In the genomic region with DNA sequence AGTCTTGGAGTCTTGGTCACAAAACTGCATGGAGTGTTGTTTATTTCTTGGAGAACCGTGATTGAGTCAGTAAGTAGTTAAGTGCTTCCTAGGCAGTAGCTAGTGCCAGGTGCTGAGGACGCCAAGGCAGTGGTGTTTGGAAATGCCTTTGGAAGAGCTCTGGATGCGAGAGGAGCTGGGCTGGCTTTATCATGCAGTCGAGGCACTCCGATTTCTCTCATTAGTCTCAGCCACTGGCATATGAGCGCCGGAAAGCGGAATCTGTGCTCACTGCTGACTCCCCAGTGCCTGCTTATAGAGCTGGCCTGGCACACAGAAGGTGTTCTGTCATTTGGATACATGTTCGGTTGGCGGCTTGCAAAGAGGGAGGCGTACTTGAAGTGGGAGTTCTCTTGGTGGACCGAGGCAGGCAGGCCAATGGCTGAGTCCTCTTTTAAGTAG, we compare ENCODE assay signal across 16 cellular contexts. TPM values are rescaled to one million over a fixed set of nuclear protein-coding genes. Genes with fewer than 3 reads are reported as not detected.
DNase-seq lines count a peak whose midpoint lies in the region; ATAC-seq and TF ChIP-seq lines count a peak whose summit lies in the region.
"Had no signal": no experiment of that assay in that cellular context is flagged by ENCODE, and none has a peak within 500 bp of the region (broad histone marks: within the 10 kb centered on the region; RNA-seq: fewer than 3 reads in every experiment).

No MANE protein-coding gene starts in this region.

- H3K27ac Mint-ChIP-seq in activated CD4-positive, alpha-beta memory T cell treated with anti-CD3 and anti-CD28 coated beads, Interleukin-2, amount 10 ng/mL, durations not matched to agents 7 days and 5 days = peak overlapping the region; percentile 28
- H3K27ac Mint-ChIP-seq in activated CD4-positive, alpha-beta memory T cell treated with anti-CD3 and anti-CD28 coated beads for 36 hours = no peak overlapping the region
- peak overlapping the region; percentile 69 to 94 for H3K27ac Mint-ChIP-seq in effector memory CD8-positive, alpha-beta T cell
- H3K27ac Mint-ChIP-seq in naive thymus-derived CD4-positive, alpha-beta T cell = no peak overlapping the region

- H3K27ac ChIP-seq in mucosa of rectum (ENCODE audit: low read depth in 2 of 2, low read length in 2 of 2) (peak overlapping the region; percentile 42 to 50), uterus (peak overlapping the region; percentile 62 to 66)
- no peak overlapping the region for H3K27ac ChIP-seq in naive thymus-derived CD4-positive, alpha-beta T cell (ENCODE audit: low read depth, low read length)
- H3K27ac ChIP-seq: A549, adrenal gland, WERI-Rb-1 had no signal

- no peak for ATAC-seq in effector memory CD8-positive, alpha-beta T cell (replicated peaks)
- ATAC-seq in naive thymus-derived CD4-positive, alpha-beta T cell = no peak
- ATAC-seq: A549, mucosa of descending colon had no signal

- H3K27me3 ChIP-seq in mucosa of rectum (ENCODE audit: control insufficient read depth in 2 of 2, insufficient read depth in 2 of 2, low read length in 2 of 2) (no peaks in the 10 kb centered on the region), uterus (no peaks in the 10 kb centered on the region)
- no peaks in the 10 kb centered on the region for H3K27me3 ChIP-seq in naive thymus-derived CD4-positive, alpha-beta T cell (ENCODE audit: control insufficient read depth in 2 of 2, insufficient read depth in 2 of 2, low read length in 2 of 2)
- H3K27me3 ChIP-seq: adrenal gland had no signal

- H3K4me1 Mint-ChIP-seq in activated CD4-positive, alpha-beta memory T cell treated with anti-CD3 and anti-CD28 coated beads, Interleukin-2, amount 10 ng/mL, durations not matched to agents 7 days and 5 days = peaks cover 76% of the 10 kb centered on the region
- peaks cover 71% of the 10 kb centered on the region for H3K4me1 Mint-ChIP-seq in activated CD4-positive, alpha-beta memory T cell treated with anti-CD3 and anti-CD28 coated beads for 36 hours (ENCODE audit: low read depth)
- peaks cover 71% of the 10 kb centered on the region in 2 donors for H3K4me1 Mint-ChIP-seq in effector memory CD8-positive, alpha-beta T cell (ENCODE audit: low read depth in 2 of 2)
- H3K4me1 Mint-ChIP-seq in naive thymus-derived CD4-positive, alpha-beta T cell = peaks cover 28 to 68% (median 49%) of the 10 kb centered on the region in 7 donors

- intact Hi-C loops in activated CD4-positive, alpha-beta memory T cell treated with anti-CD3 and anti-CD28 coated beads for 36 hours (cut with micrococcal nuclease) = loop anchor here (10.0 kb wide), 2 partner anchors 315 to 1235 kb away; a partner anchor contains a TSS
- intact Hi-C loops in uterus (cut with DNase I; ENCODE audit: low total_unique reads) = no loop called here
- intact Hi-C loops in naive thymus-derived CD4-positive, alpha-beta T cell (cut with micrococcal nuclease) = loop anchor here (5.0 to 10.0 kb wide), 8 partner anchors 97 to 1533 kb away; a partner anchor contains a TSS

- no peak for TF ChIP-seq POLR2A in uterus (IDR thresholded peaks at IDR 0.05)

- H3K36me3 ChIP-seq in mucosa of rectum (ENCODE audit: control insufficient read depth in 2 of 2, insufficient read depth in 2 of 2, low read length in 2 of 2) = no peaks in the 10 kb centered on the region
- H3K36me3 ChIP-seq in uterus = no peaks in the 10 kb centered on the region
- H3K36me3 ChIP-seq in naive thymus-derived CD4-positive, alpha-beta T cell (ENCODE audit: control insufficient read depth in 2 of 3, insufficient read depth in 3 of 3, low read length in 3 of 3) = no peaks in the 10 kb centered on the region
- H3K36me3 ChIP-seq: adrenal gland, WERI-Rb-1 had no signal

- POLR2A ChIA-PET in activated CD4-positive, alpha-beta memory T cell treated with anti-CD3 and anti-CD28 coated beads, Interleukin-2, amount 10 ng/mL, durations not matched to agents 7 days and 5 days (lab: Charles Lee) = interaction anchor here (1.0 to 20.6 kb wide), 4 partner anchors 14 to 47 kb away, joined by 3 to 512 read pairs (median 3); no protein-coding TSS in a partner anchor
- POLR2A ChIA-PET in activated CD4-positive, alpha-beta memory T cell treated with anti-CD3 and anti-CD28 coated beads for 36 hours (lab: Charles Lee) = interaction anchor here (1.1 to 1.7 kb wide), 2 partner anchors 9 to 49 kb away, joined by 3 to 5 read pairs; no protein-coding TSS in a partner anchor
- POLR2A ChIA-PET in naive thymus-derived CD4-positive, alpha-beta T cell (lab: Charles Lee) = interaction anchor here (1.0 to 4.3 kb wide), 2 partner anchors 17 to 47 kb away, joined by 3 to 42 read pairs; no protein-coding TSS in a partner anchor

- CTCF ChIA-PET in activated CD4-positive, alpha-beta memory T cell treated with anti-CD3 and anti-CD28 coated beads, Interleukin-2, amount 10 ng/mL, durations not matched to agents 7 days and 5 days (lab: Charles Lee) = interaction anchor here (0.9 to 4.7 kb wide), 5 partner anchors 23 to 149 kb away, joined by 3 to 66 read pairs (median 3); no protein-coding TSS in a partner anchor
- CTCF ChIA-PET in activated CD4-positive, alpha-beta memory T cell treated with anti-CD3 and anti-CD28 coated beads for 36 hours (lab: Charles Lee) = interaction anchor here (1.1 kb wide), 2 partner anchors 46 to 75 kb away, joined by 3 read pairs; no protein-coding TSS in a partner anchor
- CTCF ChIA-PET in naive thymus-derived CD4-positive, alpha-beta T cell (lab: Charles Lee) = interaction anchor here (0.8 kb wide), 1 partner anchor 841 kb away, joined by 5 read pairs; no protein-coding TSS in a partner anchor

- no peak for TF ChIP-seq CTCF in uterus (IDR thresholded peaks at IDR 0.05)
- no peak for TF ChIP-seq CTCF in GM13976 (IDR thresholded peaks at IDR 0.05; ENCODE audit: borderline replicate concordance, control extremely low read depth, extremely low read depth, insufficient read depth, missing control alignments)

- H3K4me3 Mint-ChIP-seq in activated CD4-positive, alpha-beta memory T cell treated with anti-CD3 and anti-CD28 coated beads, Interleukin-2, amount 10 ng/mL, durations not matched to agents 7 days and 5 days = peak overlapping the region; percentile 37
- H3K4me3 Mint-ChIP-seq in activated CD4-positive, alpha-beta memory T cell treated with anti-CD3 and anti-CD28 coated beads for 36 hours = no peak overlapping the region
- peak overlapping the region; percentile 96 to 97 for H3K4me3 Mint-ChIP-seq in effector memory CD8-positive, alpha-beta T cell
- H3K4me3 Mint-ChIP-seq in naive thymus-derived CD4-positive, alpha-beta T cell = no peak overlapping the region

- in situ Hi-C loops in GM13976 (cut with MboI; ENCODE audit: low sequenced_read_pairs, unreplicated experiment) = no loop called here

- H3K9me3 ChIP-seq in mucosa of rectum (ENCODE audit: control insufficient read depth in 2 of 2, low read length in 2 of 2) = no peaks in the 10 kb centered on the region
- no peaks in the 10 kb centered on the region for H3K9me3 ChIP-seq in uterus
- no peaks in the 10 kb centered on the region for H3K9me3 ChIP-seq in naive thymus-derived CD4-positive, alpha-beta T cell (ENCODE audit: control insufficient read depth in 2 of 3, low read length in 3 of 3)
- H3K9me3 ChIP-seq: A549, adrenal gland, mucosa of descending colon had no signal

- H3K4me1 ChIP-seq in mucosa of rectum (ENCODE audit: control insufficient read depth in 2 of 2, insufficient read depth in 2 of 2, low read length in 2 of 2) (peaks cover 44 to 53% of the 10 kb centered on the region in 2 donors), uterus (peaks cover 0 to 4% of the 10 kb centered on the region in 2 donors)
- H3K4me1 ChIP-seq in naive thymus-derived CD4-positive, alpha-beta T cell (ENCODE audit: control insufficient read depth in 2 of 2, insufficient read depth in 2 of 2, low read length in 2 of 2) = peaks cover 20 to 54% of the 10 kb centered on the region in 2 donors

- no peaks in the 10 kb centered on the region for H3K9me3 Mint-ChIP-seq in activated CD4-positive, alpha-beta memory T cell treated with anti-CD3 and anti-CD28 coated beads, Interleukin-2, amount 10 ng/mL, durations not matched to agents 7 days and 5 days
- no peaks in the 10 kb centered on the region for H3K9me3 Mint-ChIP-seq in activated CD4-positive, alpha-beta memory T cell treated with anti-CD3 and anti-CD28 coated beads for 36 hours
- no peaks in the 10 kb centered on the region for H3K9me3 Mint-ChIP-seq in effector memory CD8-positive, alpha-beta T cell
- H3K9me3 Mint-ChIP-seq in naive thymus-derived CD4-positive, alpha-beta T cell = no peaks in the 10 kb centered on the region

- DNase-seq in activated CD4-positive, alpha-beta memory T cell treated with anti-CD3 and anti-CD28 coated beads, Interleukin-2, amount 10 ng/mL, durations not matched to agents 7 days and 5 days = no peak
- DNase-seq in activated CD4-positive, alpha-beta memory T cell treated with anti-CD3 and anti-CD28 coated beads for 36 hours = no peak
- no peak for DNase-seq in effector memory CD8-positive, alpha-beta T cell
- peak; percentile 55 to 62 for DNase-seq in uterus
- DNase-seq in naive thymus-derived CD4-positive, alpha-beta T cell = no peak
- no peak for DNase-seq in HPDE6-E6E7 (ENCODE audit: extremely low spot score)
- no peak for DNase-seq in GM13976 (ENCODE audit: low spot score)
- DNase-seq: activated T-cell treated with anti-CD3 and anti-CD28 coated beads, Interleukin-2, amount 50 U/mL, for 1 hour; adrenal gland; mucosa of descending colon; NCI-H1694 treated with DMSO at 0.1 percent for 48 hours; NCI-H69; SHP77 treated with DMSO at 0.1 percent for 48 hours; WERI-Rb-1 had no signal

- peaks cover 3% of the 10 kb centered on the region for H3K27me3 Mint-ChIP-seq in activated CD4-positive, alpha-beta memory T cell treated with anti-CD3 and anti-CD28 coated beads, Interleukin-2, amount 10 ng/mL, durations not matched to agents 7 days and 5 days
- no peaks in the 10 kb centered on the region for H3K27me3 Mint-ChIP-seq in activated CD4-positive, alpha-beta memory T cell treated with anti-CD3 and anti-CD28 coated beads for 36 hours
- no peaks in the 10 kb centered on the region for H3K27me3 Mint-ChIP-seq in effector memory CD8-positive, alpha-beta T cell
- peaks cover 0 to 13% (median 0%) of the 10 kb centered on the region in 5 donors for H3K27me3 Mint-ChIP-seq in naive thymus-derived CD4-positive, alpha-beta T cell

- H3K9ac ChIP-seq in mucosa of rectum (ENCODE audit: low read depth in 1 of 2, low read length in 2 of 2) = peak overlapping the region; percentile 29 to 47

- peaks cover 72% of the 10 kb centered on the region for H3K36me3 Mint-ChIP-seq in activated CD4-positive, alpha-beta memory T cell treated with anti-CD3 and anti-CD28 coated beads, Interleukin-2, amount 10 ng/mL, durations not matched to agents 7 days and 5 days (ENCODE audit: low read depth)
- peaks cover 19% of the 10 kb centered on the region for H3K36me3 Mint-ChIP-seq in activated CD4-positive, alpha-beta memory T cell treated with anti-CD3 and anti-CD28 coated beads for 36 hours
- H3K36me3 Mint-ChIP-seq in effector memory CD8-positive, alpha-beta T cell (ENCODE audit: insufficient read depth) = peaks cover 93% of the 10 kb centered on the region
- H3K36me3 Mint-ChIP-seq in naive thymus-derived CD4-positive, alpha-beta T cell = peaks cover 3 to 31% (median 15%) of the 10 kb centered on the region in 5 donors

- H3K4me3 ChIP-seq in mucosa of rectum (ENCODE audit: low read length in 2 of 2) (peak overlapping the region; percentile 83 to 89), uterus (peak overlapping the region in 1 of 2 donors; percentile 4)
- no peak overlapping the region for H3K4me3 ChIP-seq in naive thymus-derived CD4-positive, alpha-beta T cell (ENCODE audit: low read length)
- H3K4me3 ChIP-seq: A549, adrenal gland, mucosa of descending colon had no signal

RNA-seq across cellular contexts. Expression of a gene that starts 3.6 kb away (rescaled TPM):
- 10 to 100 TPM; 64.5 to 66.1 TPM for total RNA-seq in activated CD4-positive, alpha-beta memory T cell treated with anti-CD3 and anti-CD28 coated beads, Interleukin-2, amount 10 ng/mL, durations not matched to agents 7 days and 5 days
- 10 to 100 TPM; 13.8 to 14.0 TPM for total RNA-seq in activated CD4-positive, alpha-beta memory T cell treated with anti-CD3 and anti-CD28 coated beads for 36 hours
- total RNA-seq in uterus = 10 to 100 TPM in 1 of 4 donors, 1 to 10 TPM in 3; 2.3 to 22.1 (median 5.1) TPM
- 10 to 100 TPM in 3 of 5 experiments, 1 to 10 TPM in 2; 3.7 to 47.0 (median 12.9) TPM for total RNA-seq in naive thymus-derived CD4-positive, alpha-beta T cell
- 1 to 10 TPM in 1 of 2 donors, under 1 TPM in 1; 0.91 to 1.6 TPM for polyA plus RNA-seq in naive thymus-derived CD4-positive, alpha-beta T cell

Comparison
In these comparisons a context has a peak if more than half of its experiments do, and no peak if none do; other contexts are left out.
1. H3K27ac Mint-ChIP-seq: peak in activated CD4-positive, alpha-beta memory T cell treated with anti-CD3 and anti-CD28 coated beads, Interleukin-2, amount 10 ng/mL, durations not matched to agents 7 days and 5 days (single experiment) and effector memory CD8-positive, alpha-beta T cell (2 of 2); none in activated CD4-positive, alpha-beta memory T cell treated with anti-CD3 and anti-CD28 coated beads for 36 hours (single experiment) and naive thymus-derived CD4-positive, alpha-beta T cell (0 of 9).
2. H3K4me3 Mint-ChIP-seq: peak in activated CD4-positive, alpha-beta memory T cell treated with anti-CD3 and anti-CD28 coated beads, Interleukin-2, amount 10 ng/mL, durations not matched to agents 7 days and 5 days (single experiment) and effector memory CD8-positive, alpha-beta T cell (2 of 2); none in activated CD4-positive, alpha-beta memory T cell treated with anti-CD3 and anti-CD28 coated beads for 36 hours (single experiment) and naive thymus-derived CD4-positive, alpha-beta T cell (0 of 10).
3. DNase-seq: peak in uterus (2 of 2); none in activated CD4-positive, alpha-beta memory T cell treated with anti-CD3 and anti-CD28 coated beads, Interleukin-2, amount 10 ng/mL, durations not matched to agents 7 days and 5 days (single experiment), activated CD4-positive, alpha-beta memory T cell treated with anti-CD3 and anti-CD28 coated beads for 36 hours (single experiment), effector memory CD8-positive, alpha-beta T cell (0 of 3), naive thymus-derived CD4-positive, alpha-beta T cell (0 of 9), HPDE6-E6E7 (single experiment) and GM13976 (single experiment).